8 cellular contexts compared by ENCODE assay signal in the genomic region with DNA sequence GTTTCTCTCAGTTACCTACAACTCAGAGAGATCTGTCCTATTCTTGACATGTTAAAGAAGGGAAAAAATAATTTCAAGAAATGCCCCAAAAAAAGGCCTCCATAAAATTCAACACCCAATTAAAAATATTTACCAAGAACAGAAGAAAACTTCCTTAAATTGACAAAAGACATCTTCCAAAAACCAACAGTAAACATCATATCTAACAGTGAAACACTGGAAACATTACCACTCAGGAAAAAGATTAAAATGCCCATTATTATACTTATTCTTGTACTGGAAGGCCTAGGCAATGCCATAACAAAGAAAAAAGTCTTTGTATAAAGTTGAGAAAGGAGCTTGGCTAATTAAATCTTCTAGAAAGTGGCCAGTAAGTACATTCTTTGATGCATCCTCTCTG.
"Had no signal": no experiment of that assay in that cellular context is flagged by ENCODE, and none has a peak within 500 bp of the region (broad histone marks: within the 10 kb centered on the region; RNA-seq: fewer than 3 reads in every experiment).

No MANE protein-coding gene starts in this region.

- H3K4me2 ChIP-seq: KMS-11 had no signal

- H3K27ac Mint-ChIP-seq: IgD-negative memory B cell had no signal

- H3K9me3 Mint-ChIP-seq: IgD-negative memory B cell had no signal

- H3K27ac ChIP-seq: HL-60, KMS-11 had no signal

- FAIRE-seq: HepG2, HTR-8/SVneo had no signal

- ATAC-seq: HepG2 had no signal

- H3K9ac ChIP-seq: KMS-11 had no signal

- DNase-seq: IMR-90, KBM-7, KG1 had no signal

- H3K4me3 Mint-ChIP-seq: IgD-negative memory B cell had no signal
